In genomic region chr3:33908209-33908851, GRCh38 we compare ENCODE assay signal across 26 cellular contexts.
"Had no signal": no experiment of that assay in that cellular context is flagged by ENCODE, and none has a peak within 500 bp of the region (broad histone marks: within the 10 kb centered on the region; RNA-seq: fewer than 3 reads in every experiment).

No MANE protein-coding gene starts in this region.

- H3K9me3 ChIP-seq: Peyer's patch had no signal

- ATAC-seq: activated CD8-positive, alpha-beta T cell treated with anti-CD3 and anti-CD28 coated beads for 36 hours; activated T-cell treated with anti-CD3 and anti-CD28 coated beads, Interleukin-2, amount 50 U/mL, for 72 hours; activated T-helper 17 cell treated with anti-CD3 and anti-CD28 coated beads, Interleukin-2, amount 50 U/mL, for 72 hours; PC-3 had no signal

- H3K36me3 ChIP-seq: brain microvascular endothelial cell, Peyer's patch had no signal

- H3K9ac ChIP-seq: KMS-11 had no signal

- H3K27ac ChIP-seq: brain microvascular endothelial cell, KMS-11, Peyer's patch had no signal

- H3K4me3 ChIP-seq: Peyer's patch had no signal

- DNase-seq: activated CD4-positive, alpha-beta T cell treated with anti-CD3 and anti-CD28 coated beads, Interleukin-2, amount 10 ng/mL, durations not matched to agents 24 days and 14 days; activated CD4-positive, alpha-beta T cell treated with anti-CD3 and anti-CD28 coated beads, Interleukin-2, amount 50 U/mL, for 4 hours; activated CD8-positive, alpha-beta T cell treated with anti-CD3 and anti-CD28 coated beads for 36 hours; activated gamma-delta T cell; activated naive CD4-positive, alpha-beta T cell treated with Interleukin-2 at 50 U/mL for 16 hours; activated naive CD8-positive, alpha-beta T cell treated with anti-CD3 and anti-CD28 coated beads, Interleukin-2, amount 10 ng/mL, durations not matched to agents 7 days and 5 days; activated T-cell treated with anti-CD3 and anti-CD28 coated beads, Interleukin-2, amount 50 U/mL, for 1 hour; activated T-cell treated with anti-CD3 and anti-CD28 coated beads, Interleukin-2, amount 50 U/mL, for 72 hours; anterior cingulate cortex; brain microvascular endothelial cell; NCI-H1092 treated with DMSO at 0.1 percent for 48 hours; NCI-H1417; NCI-H146; NCI-H187; NCI-H2029 treated with DMSO at 0.1 percent for 48 hours; NCI-H2107; NCI-H2171; NCI-H510A; NCI-H526; NCI-H748 treated with DMSO at 0.1 percent for 48 hours; NK-92 treated with Interleukin-12 subunit alpha and Interleukin-12 subunit beta, amount 100 ng/mL, for 24 hours; PC-3; Peyer's patch; RPMI8226 had no signal

- H3K4me1 ChIP-seq: Peyer's patch had no signal

- H3K27me3 ChIP-seq: brain microvascular endothelial cell, Peyer's patch had no signal
